3 cellular contexts compared by ENCODE assay signal in genomic region chr10:115105411-115105810, GRCh38. TPM values are rescaled to one million over a fixed set of nuclear protein-coding genes. Genes with fewer than 3 reads are reported as not detected.
"Had no signal": no experiment of that assay in that cellular context is flagged by ENCODE, and none has a peak within 500 bp of the region (broad histone marks: within the 10 kb centered on the region; RNA-seq: fewer than 3 reads in every experiment).

No MANE protein-coding gene starts in this region.

RNA-seq across cellular contexts. Expression of gene ATRNL1, which starts 12.2 kb away (rescaled TPM):
- total RNA-seq: HT-29 had no signal
- polyA plus RNA-seq: HepG2, K562 had no signal
